9 cellular contexts compared by ENCODE assay signal in genomic region chr18:48781041-48781989, GRCh38.
DNase-seq lines count a peak whose midpoint lies in the region; ATAC-seq and TF ChIP-seq lines count a peak whose summit lies in the region.
"Had no signal": no experiment of that assay in that cellular context is flagged by ENCODE, and none has a peak within 500 bp of the region (broad histone marks: within the 10 kb centered on the region; RNA-seq: fewer than 3 reads in every experiment).

No MANE protein-coding gene starts in this region.

- H3K27ac ChIP-seq in gastrocnemius medialis, result peak overlapping the region; percentile 80 to 92 (median 84)
- no peak overlapping the region for H3K27ac ChIP-seq in CD4-positive, alpha-beta T cell (ENCODE audit: low read depth, low read length)

- peak; percentile 37 for DNase-seq in H4 (ENCODE audit: low spot score)
- peak; percentile 81 for DNase-seq in astrocyte of the hippocampus (ENCODE audit: low read depth, low spot score)
- DNase-seq in iPS-NIHi7 (ENCODE audit: extremely low spot score), result peak; percentile 44
- DNase-seq in gastrocnemius medialis, result peak; percentile 31 to 69
- DNase-seq in CD4-positive, alpha-beta T cell, result no peak
- DNase-seq: activated CD4-positive, CD25-positive, alpha-beta regulatory T cell had no signal

- H3K4me3 ChIP-seq in gastrocnemius medialis, result peak overlapping the region in 2 of 4 donors; percentile 21 to 30

- no peaks in the 10 kb centered on the region for H3K36me3 ChIP-seq in gastrocnemius medialis

- H3K9me3 Mint-ChIP-seq in CD4-positive, alpha-beta T cell, result no peaks in the 10 kb centered on the region

- no peaks in the 10 kb centered on the region for H3K27me3 Mint-ChIP-seq in CD4-positive, alpha-beta T cell

- no peaks in the 10 kb centered on the region for H3K36me3 Mint-ChIP-seq in CD4-positive, alpha-beta T cell (ENCODE audit: low read depth)

- no peak overlapping the region for H3K4me3 Mint-ChIP-seq in CD4-positive, alpha-beta T cell

- H3K9me3 ChIP-seq in gastrocnemius medialis, result no peaks in the 10 kb centered on the region
- H3K9me3 ChIP-seq in CD4-positive, alpha-beta T cell (ENCODE audit: control insufficient read depth, low read length), result no peaks in the 10 kb centered on the region

- ATAC-seq in gastrocnemius medialis (peak; percentile 44 to 51), HG03039 (IDR thresholded peaks at IDR 0.05; ENCODE audit: unreplicated experiment) (no peak), HG02642 (IDR thresholded peaks at IDR 0.05; ENCODE audit: poor library complexity, unreplicated experiment) (no peak), HG03108 (IDR thresholded peaks at IDR 0.05; ENCODE audit: unreplicated experiment) (no peak)
- no peak for ATAC-seq in CD4-positive, alpha-beta T cell (ENCODE audit: poor library complexity)

- no peaks in the 10 kb centered on the region for H3K27me3 ChIP-seq in gastrocnemius medialis
- H3K27me3 ChIP-seq in CD4-positive, alpha-beta T cell (ENCODE audit: control insufficient read depth, insufficient read depth, low read length), result no peaks in the 10 kb centered on the region

- peak in 1 of 2 donors; percentile 9 for TF ChIP-seq POLR2A in gastrocnemius medialis (IDR thresholded peaks at IDR 0.05)

- peaks cover 38 to 46% of the 10 kb centered on the region in 2 donors for H3K4me1 ChIP-seq in gastrocnemius medialis

- no peak for TF ChIP-seq CTCF in gastrocnemius medialis (IDR thresholded peaks at IDR 0.05 in 4 of 5, conservative IDR thresholded peaks at IDR 0.05 in 1 of 5)
- TF ChIP-seq CTCF in CD4-positive, alpha-beta T cell (IDR thresholded peaks at IDR 0.05), result no peak

- intact Hi-C loops in gastrocnemius medialis (cut with DNase I; ENCODE audit: low total_unique reads), result loop anchor here (5.0 kb wide), 2 partner anchors 104 to 151 kb away; no protein-coding TSS in a partner anchor
- intact Hi-C loops in CD4-positive, alpha-beta T cell (cut with DNase I, micrococcal nuclease), result no loop called here

- H3K27ac Mint-ChIP-seq in CD4-positive, alpha-beta T cell, result no peak overlapping the region

- CTCF ChIA-PET in CD4-positive, alpha-beta T cell (lab: Charles Lee), result no interaction called here

- H3K4me1 Mint-ChIP-seq in CD4-positive, alpha-beta T cell (ENCODE audit: low read depth), result peaks cover 22% of the 10 kb centered on the region

- in situ Hi-C loops in gastrocnemius medialis (cut with MboI; ENCODE audit: low sequenced_read_pairs in 4 of 4), result no loop called here

- POLR2A ChIA-PET in CD4-positive, alpha-beta T cell (lab: Charles Lee), result no interaction called here

Comparison
In these comparisons a context has a peak if more than half of its experiments do, and no peak if none do; other contexts are left out.
1. DNase-seq: peak in H4 (single experiment), astrocyte of the hippocampus (single experiment), iPS-NIHi7 (single experiment) and gastrocnemius medialis (2 of 2); none in CD4-positive, alpha-beta T cell (0 of 10).
2. ATAC-seq: peak in gastrocnemius medialis (2 of 2); none in HG03039 (single experiment), HG02642 (single experiment), CD4-positive, alpha-beta T cell (single experiment) and HG03108 (single experiment).